12 cellular contexts compared by ENCODE assay signal in the genomic region with DNA sequence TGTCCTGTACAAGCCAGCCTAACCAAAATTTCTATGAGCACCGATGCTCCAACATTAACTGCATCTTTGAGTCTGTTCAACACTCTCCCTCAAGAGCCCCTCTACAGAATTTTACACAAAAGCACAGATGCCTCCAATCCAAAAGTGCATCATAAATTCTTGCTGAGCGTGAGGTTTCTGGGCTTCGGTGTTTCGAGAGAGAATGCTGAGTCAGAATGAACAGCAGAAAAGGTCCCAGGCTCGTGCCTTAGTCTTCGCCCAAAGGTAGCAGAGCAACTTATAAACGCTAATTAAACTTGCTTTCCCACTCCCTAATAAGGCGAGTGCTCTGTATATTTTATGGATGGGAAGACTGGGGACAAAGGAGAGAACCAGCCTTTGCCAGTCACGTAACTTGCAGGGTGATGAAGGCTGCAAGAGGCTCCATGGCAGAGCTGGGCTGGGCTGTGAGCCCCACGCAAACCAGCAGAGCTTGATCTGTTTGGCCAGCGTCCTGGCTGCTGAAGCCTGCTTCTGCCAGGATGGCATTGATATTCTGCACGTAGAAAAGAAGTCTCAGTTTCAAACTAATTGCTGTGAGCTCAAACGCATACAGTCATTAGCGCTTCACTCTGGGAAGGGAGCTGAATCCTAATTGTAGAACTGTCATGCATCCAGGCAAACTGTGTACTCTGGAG.
"Had no signal": no experiment of that assay in that cellular context is flagged by ENCODE, and none has a peak within 500 bp of the region (broad histone marks: within the 10 kb centered on the region; RNA-seq: fewer than 3 reads in every experiment).

No MANE protein-coding gene starts in this region.

- H3K27me3 ChIP-seq: left lung had no signal

- H3K4me1 ChIP-seq: heart right ventricle, left lung had no signal

- H3K9me3 ChIP-seq: heart right ventricle, thoracic aorta had no signal

- ATAC-seq: heart right ventricle; left lung; natural killer cell treated with Interleukin-12 subunit alpha and Interleukin-12 subunit beta and Interleukin-15 and Interleukin-18, amount 100 ng/mL, for 72 hours; stimulated activated naive CD8-positive, alpha-beta T cell treated with anti-CD3 and anti-CD28 coated beads, Interleukin-15, amount 100 ng/mL, for 72 hours had no signal

- DNase-seq: activated CD4-positive, alpha-beta T cell treated with anti-CD3 and anti-CD28 coated beads, Interleukin-2, amount 50 U/mL, for 1 hour; activated CD4-positive, CD25-positive, alpha-beta regulatory T cell; activated naive CD4-positive, alpha-beta T cell treated with anti-CD3 and anti-CD28 coated beads, Interleukin-2, amount 10 ng/mL, durations not matched to agents 7 days and 5 days; dermis blood vessel endothelial cell; heart right ventricle; islet precursor cell; left lung; stimulated activated CD4-positive, alpha-beta T cell treated with anti-CD3 and anti-CD28 coated beads, Interleukin-15, amount 100 ng/mL, for 24 hours; stimulated activated CD4-positive, alpha-beta T cell treated with anti-CD3 and anti-CD28 coated beads, Interleukin-4, amount 100 ng/mL, for 4 hours; stimulated activated naive CD8-positive, alpha-beta T cell treated with anti-CD3 and anti-CD28 coated beads, Interleukin-15, amount 100 ng/mL, for 72 hours had no signal

- H3K27ac ChIP-seq: heart right ventricle, left lung, thoracic aorta had no signal

- H3K36me3 ChIP-seq: heart right ventricle, left lung, thoracic aorta had no signal

- H3K4me3 ChIP-seq: heart right ventricle, left lung, thoracic aorta had no signal
